ENCODE assay signal across 9 cellular contexts in genomic region chr3:67384790-67385397, GRCh38.
A peak's percentile ranks its signal among the peaks of the same experiment; 100 is the strongest.
DNase-seq lines count a peak whose midpoint lies in the region; ATAC-seq and TF ChIP-seq lines count a peak whose summit lies in the region.
"Had no signal": no experiment of that assay in that cellular context is flagged by ENCODE, and none has a peak within 500 bp of the region (broad histone marks: within the 10 kb centered on the region; RNA-seq: fewer than 3 reads in every experiment).

No MANE protein-coding gene starts in this region.

- no peaks in the 10 kb centered on the region for H3K36me3 ChIP-seq in trophoblast cell (ENCODE audit: control insufficient read depth in 1 of 2, insufficient read depth in 2 of 2, low read length in 2 of 2)
- H3K36me3 ChIP-seq: thyroid gland had no signal

- no peak overlapping the region for H4K91ac ChIP-seq in trophoblast cell (ENCODE audit: low read depth, low read length)

- no peak overlapping the region for H2AFZ ChIP-seq in trophoblast cell (ENCODE audit: insufficient read depth, low read length, poor library complexity)

- DNase-seq in NOMO-1 treated with DMSO at 0.1 percent for 48 hours (lab: John Stamatoyannopoulos, UW; ENCODE audit: unreplicated experiment): peak; percentile 34
- no peak for DNase-seq in NOMO-1 treated with dmso at 0.1 percent for 144 hours (lab: John Stamatoyannopoulos, UW; ENCODE audit: unreplicated experiment)
- DNase-seq in NB4 (ENCODE audit: low read depth): peak; percentile 66
- peak; percentile 20 to 23 for DNase-seq in activated CD4-positive, alpha-beta T cell treated with anti-CD3 and anti-CD28 coated beads for 4 hours
- DNase-seq in erythroblast (lab: John Stamatoyannopoulos, UW): peak; percentile 52 to 67
- peak; percentile 46 to 76 for DNase-seq in trophoblast cell
- DNase-seq in stimulated activated naive B cell treated with anti-CD40 and anti-IgM and Interleukin-4, amounts not matched to agents 10 μg/mL and 1 μg/mL and 100 μg/mL, for 72 hours: no peak

- H3K27ac ChIP-seq in trophoblast cell (ENCODE audit: low read depth, low read length): no peak overlapping the region
- H3K27ac ChIP-seq: thyroid gland had no signal

- no peak overlapping the region for H3K4ac ChIP-seq in trophoblast cell (ENCODE audit: low read depth, low read length)

- H3K79me2 ChIP-seq in trophoblast cell (ENCODE audit: control insufficient read depth, insufficient read depth, low read length, poor library complexity): no peaks in the 10 kb centered on the region

- H3K4me2 ChIP-seq in trophoblast cell (ENCODE audit: low read length): no peak overlapping the region

- no peaks in the 10 kb centered on the region for H3K79me1 ChIP-seq in trophoblast cell (ENCODE audit: low read length)

- no peaks in the 10 kb centered on the region for H3K4me1 ChIP-seq in trophoblast cell (ENCODE audit: control insufficient read depth in 1 of 2, insufficient read depth in 2 of 2, low read length in 2 of 2)

- WGBS in trophoblast cell (ENCODE audit: extremely low coverage, insufficient coverage, insufficient read length): no CpG with 5 or more reads among the region's 10 CpGs

- no peaks in the 10 kb centered on the region for H3K9me3 ChIP-seq in trophoblast cell (ENCODE audit: insufficient read depth, low read depth, low read length)
- H3K9me3 ChIP-seq: thyroid gland had no signal

- no peak overlapping the region for H3K23ac ChIP-seq in trophoblast cell (ENCODE audit: low read length)

- H3K14ac ChIP-seq in trophoblast cell (ENCODE audit: low read length): no peak overlapping the region

- TF ChIP-seq CTCF in NB4 (IDR thresholded peaks at IDR 0.05; ENCODE audit: low read depth, low read length): peak; percentile 75

- H3K4me1 Mint-ChIP-seq in stimulated activated naive B cell treated with anti-CD40 and anti-IgM and Interleukin-4, amounts not matched to agents 10 μg/mL and 1 μg/mL and 100 μg/mL, for 72 hours: peaks cover 14 to 27% of the 10 kb centered on the region in 2 donors

- H4K8ac ChIP-seq in trophoblast cell (ENCODE audit: low read depth, low read length): no peak overlapping the region

- no peak overlapping the region for H3K27ac Mint-ChIP-seq in stimulated activated naive B cell treated with anti-CD40 and anti-IgM and Interleukin-4, amounts not matched to agents 10 μg/mL and 1 μg/mL and 100 μg/mL, for 72 hours

- TF ChIP-seq POLR2A in NB4 (IDR thresholded peaks at IDR 0.05; ENCODE audit: extremely low read depth, insufficient read length): no peak
- no peak for TF ChIP-seq POLR2A in erythroblast (IDR thresholded peaks at IDR 0.05; ENCODE audit: low read length)

- H3K18ac ChIP-seq in trophoblast cell (ENCODE audit: low read length): no peak overlapping the region

- no peak overlapping the region for H2BK5ac ChIP-seq in trophoblast cell (ENCODE audit: low read depth, low read length, poor library complexity)

- no peak overlapping the region for H2BK120ac ChIP-seq in trophoblast cell (ENCODE audit: insufficient read depth, low read length, poor library complexity)

- no peak overlapping the region for H3K4me3 Mint-ChIP-seq in stimulated activated naive B cell treated with anti-CD40 and anti-IgM and Interleukin-4, amounts not matched to agents 10 μg/mL and 1 μg/mL and 100 μg/mL, for 72 hours

- H3K36me3 Mint-ChIP-seq in stimulated activated naive B cell treated with anti-CD40 and anti-IgM and Interleukin-4, amounts not matched to agents 10 μg/mL and 1 μg/mL and 100 μg/mL, for 72 hours: peaks cover 23 to 40% of the 10 kb centered on the region in 2 donors

- H3K9me3 Mint-ChIP-seq in stimulated activated naive B cell treated with anti-CD40 and anti-IgM and Interleukin-4, amounts not matched to agents 10 μg/mL and 1 μg/mL and 100 μg/mL, for 72 hours: peaks cover 7 to 15% of the 10 kb centered on the region in 2 donors

- no peak overlapping the region for H3K4me3 ChIP-seq in NB4 (ENCODE audit: low read depth, low read length)
- H3K4me3 ChIP-seq in trophoblast cell (ENCODE audit: low read depth, low read length): no peak overlapping the region
- H3K4me3 ChIP-seq: thyroid gland had no signal

- H4K12ac ChIP-seq in trophoblast cell (ENCODE audit: low read depth, low read length): no peak overlapping the region

- no peak overlapping the region for H2AK5ac ChIP-seq in trophoblast cell (ENCODE audit: low read length)

- H3K27me3 ChIP-seq in trophoblast cell (ENCODE audit: insufficient read depth, low read length): no peaks in the 10 kb centered on the region
- H3K27me3 ChIP-seq: thyroid gland had no signal

- H3K9ac ChIP-seq in trophoblast cell (ENCODE audit: low read length): no peak overlapping the region

- no peaks in the 10 kb centered on the region for H3K27me3 Mint-ChIP-seq in stimulated activated naive B cell treated with anti-CD40 and anti-IgM and Interleukin-4, amounts not matched to agents 10 μg/mL and 1 μg/mL and 100 μg/mL, for 72 hours

- H2BK12ac ChIP-seq in trophoblast cell (ENCODE audit: low read length): no peak overlapping the region

- no peak for ATAC-seq in stimulated activated naive B cell treated with anti-CD40 and anti-IgM and Interleukin-4, amounts not matched to agents 10 μg/mL and 1 μg/mL and 100 μg/mL, for 72 hours (replicated peaks)
- no peak for ATAC-seq in HG02623 (IDR thresholded peaks at IDR 0.05; ENCODE audit: unreplicated experiment)

Comparison
In these comparisons a context has a peak if more than half of its experiments do, and no peak if none do; other contexts are left out.
1. DNase-seq: peak in NOMO-1 treated with DMSO at 0.1 percent for 48 hours (single experiment), NB4 (single experiment), activated CD4-positive, alpha-beta T cell treated with anti-CD3 and anti-CD28 coated beads for 4 hours (2 of 2), erythroblast (2 of 2) and trophoblast cell (2 of 2); none in NOMO-1 treated with dmso at 0.1 percent for 144 hours (single experiment) and stimulated activated naive B cell treated with anti-CD40 and anti-IgM and Interleukin-4, amounts not matched to agents 10 μg/mL and 1 μg/mL and 100 μg/mL, for 72 hours (single experiment).